Comparison of ENCODE assay signal across 7 cellular contexts in genomic region chr2:110348902-110349301, GRCh38.
DNase-seq lines count a peak whose midpoint lies in the region; ATAC-seq, FAIRE-seq and TF ChIP-seq lines count a peak whose summit lies in the region.
"Not testable (repeated sequence)": the region's sequence is repeated elsewhere in the genome, so short reads cannot be mapped to it uniquely, and the experiment has no call there.

No MANE protein-coding gene starts in this region.

- H3K4me1 ChIP-seq in H1 (replicated peaks in 1 of 4; ENCODE audit: control insufficient read depth in 3 of 4, insufficient read depth in 4 of 4, low read length in 3 of 4); right cardiac atrium (ENCODE audit: control insufficient read depth, insufficient read depth, low read length); HepG2 (ENCODE audit: insufficient read depth, low read length); naive thymus-derived CD4-positive, alpha-beta T cell (ENCODE audit: control insufficient read depth in 2 of 2, insufficient read depth in 2 of 2, low read length in 2 of 2); aorta (ENCODE audit: control insufficient read depth in 1 of 2, insufficient read depth in 2 of 2, low read length in 2 of 2): not testable (repeated sequence)

- H3K27ac ChIP-seq in H1 (ENCODE audit: low read depth, low read length); right cardiac atrium (ENCODE audit: low read length); HepG2 (ENCODE audit: extremely low read length, insufficient read depth, low read length); naive thymus-derived CD4-positive, alpha-beta T cell (ENCODE audit: low read depth, low read length); aorta (ENCODE audit: low read depth in 1 of 2, low read length in 2 of 2): not testable (repeated sequence)

- not testable (repeated sequence) for H3K23ac ChIP-seq in H1 (ENCODE audit: insufficient read length)

- not testable (repeated sequence) for H3K36me3 Mint-ChIP-seq in naive thymus-derived CD4-positive, alpha-beta T cell

- not testable (repeated sequence) for H4K20me1 ChIP-seq in H1 (replicated peaks in 1 of 2; ENCODE audit: control insufficient read depth in 1 of 2, insufficient read depth in 2 of 2, low read length in 2 of 2); HepG2 (ENCODE audit: insufficient read depth, low read length)

- H3K36me3 ChIP-seq in H1 (ENCODE audit: control insufficient read depth in 2 of 4, insufficient read depth in 4 of 4, low read length in 3 of 4); HepG2 (replicated peaks in 1 of 2; ENCODE audit: control insufficient read depth in 1 of 2, insufficient read depth in 2 of 2, low read length in 2 of 2); naive thymus-derived CD4-positive, alpha-beta T cell (ENCODE audit: control insufficient read depth in 2 of 3, insufficient read depth in 3 of 3, low read length in 3 of 3); aorta (ENCODE audit: control insufficient read depth in 1 of 2, insufficient read depth in 2 of 2, low read length in 1 of 2): not testable (repeated sequence)

- H3K9me3 ChIP-seq in H1 (ENCODE audit: insufficient read depth in 2 of 2, low read depth in 1 of 2, low read length in 1 of 2); right cardiac atrium (ENCODE audit: control insufficient read depth, low read length); HepG2 (ENCODE audit: low read length); naive thymus-derived CD4-positive, alpha-beta T cell (ENCODE audit: control insufficient read depth in 2 of 3, low read length in 3 of 3); aorta (ENCODE audit: control insufficient read depth, low read length): not testable (repeated sequence)

- FAIRE-seq in HTR-8/SVneo (lab: Jason Lieb, UNC) (peak; percentile 80), H1 (lab: Jason Lieb, UNC) (peak; percentile 50)
- FAIRE-seq in HepG2 (lab: Jason Lieb, UNC) = not testable (repeated sequence)

- not testable (repeated sequence) for H3K27me3 Mint-ChIP-seq in naive thymus-derived CD4-positive, alpha-beta T cell

- H3K79me2 ChIP-seq in H1 (ENCODE audit: control insufficient read depth in 1 of 2, insufficient read depth in 2 of 2, low read length in 2 of 2); HepG2 (ENCODE audit: insufficient read depth, low read length): not testable (repeated sequence)

- POLR2A ChIA-PET in H1 (lab: Charles Lee; ENCODE audit: partially characterized antibody); HepG2 (lab: Yijun Ruan, JAX); naive thymus-derived CD4-positive, alpha-beta T cell (lab: Charles Lee): not testable (repeated sequence)

- H4K8ac ChIP-seq in H1 (ENCODE audit: extremely low read depth, insufficient read depth, low read length) = not testable (repeated sequence)

- TF ChIP-seq POLR2A in H1 (IDR thresholded peaks at IDR 0.05; ENCODE audit: control extremely low read depth in 1 of 2, low read depth in 2 of 2, low read length in 2 of 2); HepG2 (IDR thresholded peaks at IDR 0.05; ENCODE audit: insufficient read depth in 1 of 2, low read depth in 2 of 2, low read length in 2 of 2): not testable (repeated sequence)

- not testable (repeated sequence) for H2BK120ac ChIP-seq in H1 (replicated peaks; ENCODE audit: low read depth, low read length)

- H2BK20ac ChIP-seq in H1 (ENCODE audit: low read length) = not testable (repeated sequence)

- in situ Hi-C loops in HepG2 (cut with HindIII; ENCODE audit: extremely low pct_ligation_motif_present, low pct_unique_long_range_greater_than_20kb) = not testable (repeated sequence)

- not testable (repeated sequence) for H3K27me3 ChIP-seq in H1 (replicated peaks in 1 of 4; ENCODE audit: control insufficient read depth in 3 of 4, extremely low read depth in 1 of 4, insufficient read depth in 3 of 4, low read length in 3 of 4); right cardiac atrium (ENCODE audit: control insufficient read depth, insufficient read depth); HepG2 (ENCODE audit: control insufficient read depth in 1 of 2, insufficient read depth in 2 of 2, low read length in 2 of 2); naive thymus-derived CD4-positive, alpha-beta T cell (ENCODE audit: control insufficient read depth in 2 of 2, insufficient read depth in 2 of 2, low read length in 2 of 2); aorta (ENCODE audit: control insufficient read depth in 1 of 2, insufficient read depth in 2 of 2, low read length in 1 of 2)

- not testable (repeated sequence) for H3K18ac ChIP-seq in H1 (ENCODE audit: extremely low read depth, low read length)

- not testable (repeated sequence) for H3K23me2 ChIP-seq in H1 (ENCODE audit: low read depth, low read length)

- H2BK12ac ChIP-seq in H1 (ENCODE audit: low read depth, low read length) = not testable (repeated sequence)

- H3K4me3 ChIP-seq in H1 (ENCODE audit: extremely low read depth in 1 of 4, insufficient read depth in 2 of 4, low read depth in 3 of 4, low read length in 4 of 4); right cardiac atrium (ENCODE audit: low read length); HepG2 (replicated peaks in 1 of 3; ENCODE audit: insufficient read depth in 1 of 3, low read depth in 2 of 3, low read length in 3 of 3); naive thymus-derived CD4-positive, alpha-beta T cell (ENCODE audit: low read length); aorta (ENCODE audit: low read length in 2 of 2): not testable (repeated sequence)

- CTCF ChIA-PET in H1 (lab: Charles Lee; ENCODE audit: partially characterized antibody); HepG2 (lab: Yijun Ruan, JAX; ENCODE audit: low intra/inter-chr PET ratio, low total read pairs); naive thymus-derived CD4-positive, alpha-beta T cell (lab: Charles Lee): not testable (repeated sequence)

- not testable (repeated sequence) for H3K79me1 ChIP-seq in H1 (ENCODE audit: low read depth, low read length)

- H3K9ac ChIP-seq in H1 (replicated peaks in 1 of 4; ENCODE audit: extremely low read depth in 1 of 4, low read depth in 3 of 4, low read length in 3 of 4); HepG2 (ENCODE audit: insufficient read depth, low read depth, low read length): not testable (repeated sequence)

- H2BK15ac ChIP-seq in H1 (ENCODE audit: low read length) = not testable (repeated sequence)

- not testable (repeated sequence) for H4K91ac ChIP-seq in H1 (replicated peaks; ENCODE audit: insufficient read length, low read length)

- H3K4me2 ChIP-seq in H1 (ENCODE audit: insufficient read depth in 1 of 2, low read depth in 2 of 2, low read length in 2 of 2); HepG2 (ENCODE audit: low read depth, low read length): not testable (repeated sequence)

- WGBS in H1 (ENCODE audit: extremely low coverage in 1 of 2, insufficient coverage in 1 of 2, insufficient read length in 1 of 2, insufficient replicate concordance in 2 of 2, low coverage in 1 of 2, low lambda C conversion rate in 2 of 2, missing lambda C conversion rate in 1 of 2), 2 experiments = 89% methylated on average over 3 of the region's 12 CpGs; no CpG with 5 or more reads in 1 of the 2 experiments
- WGBS in right cardiac atrium = 88% methylated on average over 3 of the region's 12 CpGs
- no CpG with 5 or more reads among the region's 12 CpGs for WGBS in HepG2 (ENCODE audit: low lambda C conversion rate)
- WGBS in aorta, 2 donors = 95% methylated on average over 3 of the region's 12 CpGs

- H3K4me1 Mint-ChIP-seq in naive thymus-derived CD4-positive, alpha-beta T cell = not testable (repeated sequence)

- H2AK5ac ChIP-seq in H1 (ENCODE audit: low read depth, low read length) = not testable (repeated sequence)

- not testable (repeated sequence) for H3K56ac ChIP-seq in H1 (replicated peaks; ENCODE audit: insufficient read length, low read depth, low read length)

- not testable (repeated sequence) for BruUV-seq in HepG2 (replicated peaks; lab: Mats Ljungman, UMichigan)

- not testable (repeated sequence) for H2AFZ ChIP-seq in H1 (ENCODE audit: low read length); HepG2 (ENCODE audit: low read length)

- not testable (repeated sequence) for H3K9me3 Mint-ChIP-seq in naive thymus-derived CD4-positive, alpha-beta T cell

- H4K5ac ChIP-seq in H1 (ENCODE audit: insufficient read length, low read depth, low read length) = not testable (repeated sequence)

- not testable (repeated sequence) for H3K14ac ChIP-seq in H1 (ENCODE audit: insufficient read length)

- intact Hi-C loops in right cardiac atrium (cut with DNase I); HepG2 (cut with micrococcal nuclease; ENCODE audit: unreplicated experiment); naive thymus-derived CD4-positive, alpha-beta T cell (cut with micrococcal nuclease); aorta (cut with DNase I): not testable (repeated sequence)

- TF ChIP-seq RAD21 in H1 (IDR thresholded peaks at IDR 0.05 in 1 of 2, conservative IDR thresholded peaks at IDR 0.05 in 1 of 2; ENCODE audit: low read depth in 2 of 2, low read length in 2 of 2); HepG2 (CRISPR knock-in tag; IDR thresholded peaks at IDR 0.05): not testable (repeated sequence)

- TF ChIP-seq CTCF in H1 (IDR thresholded peaks at IDR 0.05; ENCODE audit: control extremely low read depth in 1 of 3, insufficient read depth in 1 of 3, low read depth in 1 of 3, low read length in 3 of 3); HepG2 (CRISPR knock-in tag; IDR thresholded peaks at IDR 0.05): not testable (repeated sequence)

- not testable (repeated sequence) for TF ChIP-seq EP300 in H1 (IDR thresholded peaks at IDR 0.05; ENCODE audit: borderline replicate concordance in 1 of 2, low read depth in 2 of 2, low read length in 2 of 2); HepG2 (IDR thresholded peaks at IDR 0.05; ENCODE audit: low read depth in 2 of 2, low read length in 2 of 2); HepG2 (CRISPR knock-in tag; IDR thresholded peaks at IDR 0.05; ENCODE audit: borderline replicate concordance)

- not testable (repeated sequence) for H3K4ac ChIP-seq in H1 (replicated peaks; ENCODE audit: insufficient read length, low read depth, low read length)

- not testable (repeated sequence) for H3K27ac Mint-ChIP-seq in naive thymus-derived CD4-positive, alpha-beta T cell

- not testable (repeated sequence) for H2BK5ac ChIP-seq in H1 (ENCODE audit: low read depth, low read length)

- not testable (repeated sequence) for ATAC-seq in right cardiac atrium
- ATAC-seq in HepG2 = peak; percentile 26
- ATAC-seq in naive thymus-derived CD4-positive, alpha-beta T cell = peak; percentile 16
- peak; percentile 33 for ATAC-seq in aorta (ENCODE audit: low FRiP score)

- not testable (repeated sequence) for DNase-seq in HTR-8/SVneo (ENCODE audit: insufficient read length, low spot score); H1 (ENCODE audit: low read depth in 1 of 2, low spot score in 2 of 2); HepG2 (ENCODE audit: low spot score); naive thymus-derived CD4-positive, alpha-beta T cell
- DNase-seq in right cardiac atrium (peak in 2 of 3 donors; percentile 24 to 28), aorta (peak; percentile 12 to 41)
- DNase-seq in stimulated activated CD8-positive, alpha-beta memory T cell treated with anti-CD3 and anti-CD28 coated beads, Interleukin-4, amount 100 ng/mL, for 48 hours = peak; percentile 7

- H3K4me3 Mint-ChIP-seq in naive thymus-derived CD4-positive, alpha-beta T cell = not testable (repeated sequence)
